15 cellular contexts compared by ENCODE assay signal in genomic region chr1:176878750-176879536, GRCh38.
DNase-seq lines count a peak whose midpoint lies in the region; ATAC-seq and TF ChIP-seq lines count a peak whose summit lies in the region.
"Had no signal": no experiment of that assay in that cellular context is flagged by ENCODE, and none has a peak within 500 bp of the region (broad histone marks: within the 10 kb centered on the region; RNA-seq: fewer than 3 reads in every experiment).

No MANE protein-coding gene starts in this region.

- H3K79me2 ChIP-seq in GM23338 (replicated peaks; ENCODE audit: insufficient read depth), result no peaks in the 10 kb centered on the region

- ATAC-seq in GM23338, result peak; percentile 89
- peak; percentile 18 for ATAC-seq in naive thymus-derived CD4-positive, alpha-beta T cell
- ATAC-seq: activated CD8-positive, alpha-beta T cell treated with anti-CD3 and anti-CD28 coated beads for 36 hours; body of pancreas had no signal

- POLR2A ChIA-PET in naive thymus-derived CD4-positive, alpha-beta T cell (lab: Charles Lee), result no interaction called here

- H3K27me3 ChIP-seq in GM23338 (ENCODE audit: insufficient read depth), result no peaks in the 10 kb centered on the region
- no peaks in the 10 kb centered on the region for H3K27me3 ChIP-seq in naive thymus-derived CD4-positive, alpha-beta T cell (ENCODE audit: control insufficient read depth in 2 of 2, insufficient read depth in 2 of 2, low read length in 2 of 2)
- H3K27me3 ChIP-seq: body of pancreas, tibial nerve had no signal

- no peaks in the 10 kb centered on the region for H3F3A ChIP-seq in GM23338 (replicated peaks; ENCODE audit: low read depth)

- CTCF ChIA-PET in naive thymus-derived CD4-positive, alpha-beta T cell (lab: Charles Lee), result no interaction called here

- peak; percentile 62 for DNase-seq in NCI-H82 (lab: John Stamatoyannopoulos, UW)
- DNase-seq in NCI-H82 treated with DMSO at 0.1 percent for 48 hours (lab: John Stamatoyannopoulos, UW; ENCODE audit: unreplicated experiment), result no peak
- DNase-seq in GM23338 (ENCODE audit: low spot score), result peak; percentile 69
- peak; percentile 11 for DNase-seq in SK-MEL-5 (ENCODE audit: low read depth, low spot score)
- DNase-seq in naive thymus-derived CD4-positive, alpha-beta T cell, result no peak
- no peak for DNase-seq in NCI-H69 (lab: John Stamatoyannopoulos, UW)
- DNase-seq in activated T-cell treated with anti-CD3 and anti-CD28 coated beads, Interleukin-2, amount 50 U/mL, for 24 hours, result no peak
- no peak for DNase-seq in mesothelial cell of epicardium (ENCODE audit: low spot score in 2 of 2, unreplicated experiment in 2 of 2)
- DNase-seq: activated CD8-positive, alpha-beta T cell treated with anti-CD3 and anti-CD28 coated beads for 36 hours; activated effector memory CD4-positive, alpha-beta T cell treated with anti-CD3 and anti-CD28 coated beads, Interleukin-2, amount 50 U/mL, for 16 hours; body of pancreas; effector CD8-positive, alpha-beta T cell; foreskin fibroblast; NCI-H2107 had no signal

- H2AFZ ChIP-seq in GM23338, result no peak overlapping the region

- H3K4me3 Mint-ChIP-seq in GM23338, result no peak overlapping the region
- H3K4me3 Mint-ChIP-seq in naive thymus-derived CD4-positive, alpha-beta T cell, result no peak overlapping the region
- H3K4me3 Mint-ChIP-seq in activated T-cell treated with anti-CD3 and anti-CD28 coated beads, Interleukin-2, amount 50 U/mL, for 24 hours, result no peak overlapping the region
- no peak overlapping the region for H3K4me3 Mint-ChIP-seq in mesothelial cell of epicardium
- H3K4me3 Mint-ChIP-seq: activated CD8-positive, alpha-beta T cell treated with anti-CD3 and anti-CD28 coated beads for 36 hours had no signal

- no peaks in the 10 kb centered on the region for H4K20me1 ChIP-seq in GM23338 (replicated peaks; ENCODE audit: insufficient read depth)

- H3K4me1 ChIP-seq in GM23338 (ENCODE audit: insufficient read depth), result no peaks in the 10 kb centered on the region
- H3K4me1 ChIP-seq in naive thymus-derived CD4-positive, alpha-beta T cell (ENCODE audit: control insufficient read depth in 2 of 2, insufficient read depth in 2 of 2, low read length in 2 of 2), result no peaks in the 10 kb centered on the region
- H3K4me1 ChIP-seq: body of pancreas, tibial nerve had no signal

- no peak overlapping the region for H3K4me2 ChIP-seq in GM23338

- H3K4me1 Mint-ChIP-seq in GM23338 (no peaks in the 10 kb centered on the region), mesothelial cell of epicardium (no peaks in the 10 kb centered on the region)
- H3K4me1 Mint-ChIP-seq in naive thymus-derived CD4-positive, alpha-beta T cell, result no peaks in the 10 kb centered on the region
- H3K4me1 Mint-ChIP-seq in activated T-cell treated with anti-CD3 and anti-CD28 coated beads, Interleukin-2, amount 50 U/mL, for 24 hours (ENCODE audit: low read depth), result no peaks in the 10 kb centered on the region

- H3K27ac Mint-ChIP-seq in GM23338 (no peak overlapping the region), mesothelial cell of epicardium (no peak overlapping the region)
- H3K27ac Mint-ChIP-seq in naive thymus-derived CD4-positive, alpha-beta T cell, result no peak overlapping the region
- no peak overlapping the region for H3K27ac Mint-ChIP-seq in activated T-cell treated with anti-CD3 and anti-CD28 coated beads, Interleukin-2, amount 50 U/mL, for 24 hours
- H3K27ac Mint-ChIP-seq: activated CD8-positive, alpha-beta T cell treated with anti-CD3 and anti-CD28 coated beads for 36 hours had no signal

- H3K27me3 Mint-ChIP-seq in GM23338 (ENCODE audit: insufficient read depth, low read depth, poor library complexity) (no peaks in the 10 kb centered on the region), mesothelial cell of epicardium (ENCODE audit: low read depth) (peaks cover 18% of the 10 kb centered on the region)
- peaks cover 0 to 14% (median 3%) of the 10 kb centered on the region in 5 donors for H3K27me3 Mint-ChIP-seq in naive thymus-derived CD4-positive, alpha-beta T cell
- H3K27me3 Mint-ChIP-seq in activated T-cell treated with anti-CD3 and anti-CD28 coated beads, Interleukin-2, amount 50 U/mL, for 24 hours, result no peaks in the 10 kb centered on the region

- TF ChIP-seq CTCF in GM23338 (conservative IDR thresholded peaks at IDR 0.05; ENCODE audit: low read depth in 2 of 2) (peak; percentile 60 to 70), mesothelial cell of epicardium (IDR thresholded peaks at IDR 0.05; ENCODE audit: unreplicated experiment) (no peak)

- no peaks in the 10 kb centered on the region for H3K9me3 ChIP-seq in naive thymus-derived CD4-positive, alpha-beta T cell (ENCODE audit: control insufficient read depth in 2 of 3, low read length in 3 of 3)
- H3K9me3 ChIP-seq: body of pancreas, tibial nerve had no signal

- intact Hi-C loops in naive thymus-derived CD4-positive, alpha-beta T cell (cut with micrococcal nuclease), result no loop called here

- in situ Hi-C loops in SK-MEL-5 (cut with HindIII; ENCODE audit: low pct_unique_long_range_greater_than_20kb, low sequenced_read_pairs), result no loop called here

- H3K36me3 ChIP-seq in GM23338 (ENCODE audit: insufficient read depth), result no peaks in the 10 kb centered on the region
- no peaks in the 10 kb centered on the region for H3K36me3 ChIP-seq in naive thymus-derived CD4-positive, alpha-beta T cell (ENCODE audit: control insufficient read depth in 2 of 3, insufficient read depth in 3 of 3, low read length in 3 of 3)
- H3K36me3 ChIP-seq: tibial nerve had no signal

- H3K27ac ChIP-seq in GM23338 (ENCODE audit: low read depth), result no peak overlapping the region
- no peak overlapping the region for H3K27ac ChIP-seq in naive thymus-derived CD4-positive, alpha-beta T cell (ENCODE audit: low read depth, low read length)
- H3K27ac ChIP-seq: body of pancreas, tibial nerve had no signal

- H3K4me3 ChIP-seq in GM23338, result no peak overlapping the region
- H3K4me3 ChIP-seq in naive thymus-derived CD4-positive, alpha-beta T cell (ENCODE audit: low read length), result no peak overlapping the region
- H3K4me3 ChIP-seq: body of pancreas, tibial nerve had no signal

- H3K36me3 Mint-ChIP-seq in GM23338 (ENCODE audit: low read depth) (no peaks in the 10 kb centered on the region), mesothelial cell of epicardium (no peaks in the 10 kb centered on the region)
- no peaks in the 10 kb centered on the region for H3K36me3 Mint-ChIP-seq in naive thymus-derived CD4-positive, alpha-beta T cell
- H3K36me3 Mint-ChIP-seq in activated T-cell treated with anti-CD3 and anti-CD28 coated beads, Interleukin-2, amount 50 U/mL, for 24 hours (ENCODE audit: low read depth), result no peaks in the 10 kb centered on the region

- H3K9me2 ChIP-seq in GM23338 (ENCODE audit: insufficient read depth), result no peaks in the 10 kb centered on the region

- H3K9me3 Mint-ChIP-seq in GM23338 (no peaks in the 10 kb centered on the region), mesothelial cell of epicardium (no peaks in the 10 kb centered on the region)
- peaks cover 0 to 4% (median 0%) of the 10 kb centered on the region in 11 donors for H3K9me3 Mint-ChIP-seq in naive thymus-derived CD4-positive, alpha-beta T cell
- H3K9me3 Mint-ChIP-seq in activated T-cell treated with anti-CD3 and anti-CD28 coated beads, Interleukin-2, amount 50 U/mL, for 24 hours, result no peaks in the 10 kb centered on the region
- H3K9me3 Mint-ChIP-seq: activated CD8-positive, alpha-beta T cell treated with anti-CD3 and anti-CD28 coated beads for 36 hours had no signal

TF ChIP-seq in GM23338, 12 proteins besides CTCF, POLR2A, EP300 and RAD21:
- TF ChIP-seq POLR2AphosphoS5 (IDR thresholded peaks at IDR 0.05; ENCODE audit: low read depth), result no peak
- no peak for TF ChIP-seq CREB1 (CRISPR knock-in tag; IDR thresholded peaks at IDR 0.05; ENCODE audit: low read depth)
TF ChIP-seq in GM23338: peak in this region for 0.

Comparison
In these comparisons a context has a peak if more than half of its experiments do, and no peak if none do; other contexts are left out.
1. DNase-seq: peak in NCI-H82 (single experiment), GM23338 (single experiment) and SK-MEL-5 (single experiment); none in NCI-H82 treated with DMSO at 0.1 percent for 48 hours (single experiment), naive thymus-derived CD4-positive, alpha-beta T cell (0 of 9), NCI-H69 (single experiment), activated T-cell treated with anti-CD3 and anti-CD28 coated beads, Interleukin-2, amount 50 U/mL, for 24 hours (single experiment) and mesothelial cell of epicardium (0 of 2).